17 cellular contexts compared by ENCODE assay signal in the genomic region with DNA sequence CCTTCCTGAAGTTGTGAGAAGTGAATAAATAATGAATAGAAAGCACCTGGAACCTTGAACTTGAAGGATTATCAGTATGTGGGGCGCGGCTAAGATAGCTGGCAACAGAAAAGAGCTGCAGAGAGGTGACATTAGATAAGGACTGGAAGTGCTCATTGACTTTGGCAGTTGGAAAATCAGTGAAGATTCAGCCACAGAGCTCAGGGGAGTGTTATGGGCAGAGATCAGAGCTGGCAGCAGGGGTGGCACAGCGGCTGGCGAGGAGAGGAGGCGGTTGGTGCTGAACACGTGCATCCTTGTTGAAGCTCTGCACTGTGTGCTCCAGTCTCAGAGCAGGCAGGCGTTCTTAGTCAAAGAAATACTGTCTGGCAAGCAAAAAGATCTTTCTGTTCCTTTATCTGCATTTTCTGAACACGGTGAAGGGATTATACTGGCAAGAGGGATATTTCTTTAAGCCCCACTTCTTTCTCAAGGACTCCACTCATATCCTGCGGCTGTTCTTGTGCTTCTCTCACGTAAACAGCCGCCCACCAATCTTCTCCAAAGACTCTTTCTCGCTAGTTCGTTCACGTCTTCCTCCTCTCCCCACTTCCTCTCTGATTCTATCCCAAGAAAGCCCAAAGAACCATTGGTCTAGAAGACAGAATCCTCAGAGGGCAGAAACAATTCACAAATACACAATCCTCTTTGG. TPM values are rescaled to one million over a fixed set of nuclear protein-coding genes. Genes with fewer than 3 reads are reported as not detected.
A peak's percentile ranks its signal among the peaks of the same experiment; 100 is the strongest.
DNase-seq lines count a peak whose midpoint lies in the region; ATAC-seq and TF ChIP-seq lines count a peak whose summit lies in the region.
"Had no signal": no experiment of that assay in that cellular context is flagged by ENCODE, and none has a peak within 500 bp of the region (broad histone marks: within the 10 kb centered on the region; RNA-seq: fewer than 3 reads in every experiment).

No MANE protein-coding gene starts in this region.

- no peaks in the 10 kb centered on the region for H3K9me3 Mint-ChIP-seq in nephron
- H3K9me3 Mint-ChIP-seq in stimulated activated naive B cell treated with anti-CD40 and anti-IgM and Interleukin-4, amounts not matched to agents 10 μg/mL and 1 μg/mL and 100 μg/mL, for 72 hours: no peaks in the 10 kb centered on the region
- H3K9me3 Mint-ChIP-seq: CD14-positive monocyte, HFFc6, memory B cell had no signal

- WGBS in heart right ventricle, 2 donors: 53 to 62% methylated on average over 14 of the region's 14 CpGs
- WGBS in tibial nerve, 2 donors: 66 to 79% methylated on average over 14 of the region's 14 CpGs

- H3K36me3 Mint-ChIP-seq in nephron (ENCODE audit: low read depth): no peaks in the 10 kb centered on the region
- H3K36me3 Mint-ChIP-seq in stimulated activated naive B cell treated with anti-CD40 and anti-IgM and Interleukin-4, amounts not matched to agents 10 μg/mL and 1 μg/mL and 100 μg/mL, for 72 hours: no peaks in the 10 kb centered on the region
- H3K36me3 Mint-ChIP-seq: CD14-positive monocyte, memory B cell had no signal

- intact Hi-C loops in ascending aorta (cut with DNase I) (loop anchor here (5.0 kb wide), 1 partner anchor 42 kb away; no protein-coding TSS in a partner anchor), heart right ventricle (cut with DNase I) (loop anchor here in 2 of 10 donors (5.0 kb wide), 2 partner anchors 38 to 77 kb away; a partner anchor contains a TSS)

- peak in 3 of 8 donors; percentile 11 to 68 (median 48) for ATAC-seq in heart right ventricle
- no peak for ATAC-seq in stimulated activated naive B cell treated with anti-CD40 and anti-IgM and Interleukin-4, amounts not matched to agents 10 μg/mL and 1 μg/mL and 100 μg/mL, for 72 hours (replicated peaks)
- no peak for ATAC-seq in HG03460 (IDR thresholded peaks at IDR 0.05; ENCODE audit: unreplicated experiment)

- peak overlapping the region in 1 of 3 experiments; percentile 0 for H3K4me3 Mint-ChIP-seq in nephron
- H3K4me3 Mint-ChIP-seq in stimulated activated naive B cell treated with anti-CD40 and anti-IgM and Interleukin-4, amounts not matched to agents 10 μg/mL and 1 μg/mL and 100 μg/mL, for 72 hours: no peak overlapping the region
- H3K4me3 Mint-ChIP-seq: CD14-positive monocyte, HFFc6, memory B cell had no signal

- H3K9me3 ChIP-seq in ascending aorta (no peaks in the 10 kb centered on the region), heart right ventricle (no peaks in the 10 kb centered on the region), tibial nerve (no peaks in the 10 kb centered on the region)

- H3K27ac Mint-ChIP-seq in nephron: peak overlapping the region; percentile 76 to 88 (median 77)
- H3K27ac Mint-ChIP-seq in stimulated activated naive B cell treated with anti-CD40 and anti-IgM and Interleukin-4, amounts not matched to agents 10 μg/mL and 1 μg/mL and 100 μg/mL, for 72 hours: no peak overlapping the region
- H3K27ac Mint-ChIP-seq: CD14-positive monocyte, HFFc6, memory B cell had no signal

- H3K36me3 ChIP-seq in ascending aorta (no peaks in the 10 kb centered on the region), heart right ventricle (no peaks in the 10 kb centered on the region), tibial nerve (no peaks in the 10 kb centered on the region)

- H3K27me3 Mint-ChIP-seq in nephron (ENCODE audit: low read depth): no peaks in the 10 kb centered on the region
- peaks cover 0 to 4% of the 10 kb centered on the region in 2 donors for H3K27me3 Mint-ChIP-seq in stimulated activated naive B cell treated with anti-CD40 and anti-IgM and Interleukin-4, amounts not matched to agents 10 μg/mL and 1 μg/mL and 100 μg/mL, for 72 hours
- H3K27me3 Mint-ChIP-seq: memory B cell had no signal

- H3K4me1 Mint-ChIP-seq in nephron: peaks cover 66% of the 10 kb centered on the region
- H3K4me1 Mint-ChIP-seq in stimulated activated naive B cell treated with anti-CD40 and anti-IgM and Interleukin-4, amounts not matched to agents 10 μg/mL and 1 μg/mL and 100 μg/mL, for 72 hours: no peaks in the 10 kb centered on the region
- H3K4me1 Mint-ChIP-seq: CD14-positive monocyte, memory B cell had no signal

- H3K4me1 ChIP-seq in ascending aorta: peaks cover 11 to 42% of the 10 kb centered on the region in 2 donors
- peaks cover 17 to 54% (median 37%) of the 10 kb centered on the region in 9 donors for H3K4me1 ChIP-seq in heart right ventricle
- peaks cover 0 to 40% (median 7%) of the 10 kb centered on the region in 4 donors for H3K4me1 ChIP-seq in tibial nerve

- TF ChIP-seq CTCF in ascending aorta (IDR thresholded peaks at IDR 0.05): no peak
- TF ChIP-seq CTCF in heart right ventricle (IDR thresholded peaks at IDR 0.05): no peak
- TF ChIP-seq CTCF in nephron (IDR thresholded peaks at IDR 0.05; ENCODE audit: unreplicated experiment in 3 of 3): no peak
- no peak for TF ChIP-seq CTCF in tibial nerve (IDR thresholded peaks at IDR 0.05)

- no peak for DNase-seq in ascending aorta (ENCODE audit: low spot score in 2 of 2)
- DNase-seq in heart right ventricle: no peak
- DNase-seq in tibial nerve (ENCODE audit: low spot score in 2 of 2): no peak
- DNase-seq in stimulated activated naive B cell treated with anti-CD40 and anti-IgM and Interleukin-4, amounts not matched to agents 10 μg/mL and 1 μg/mL and 100 μg/mL, for 72 hours: no peak
- no peak for DNase-seq in activated CD4-positive, alpha-beta T cell treated with anti-CD3 and anti-CD28 coated beads, Interleukin-2, amount 50 U/mL, for 48 hours
- no peak for DNase-seq in stimulated activated naive CD4-positive, alpha-beta T cell treated with Interleukin-2 at 50 U/mL for 16 hours (lab: John Stamatoyannopoulos, UW)
- DNase-seq: cortex of kidney, HFFc6, NCI-H1694, NCI-H446 treated with DMSO at 0.1 percent for 48 hours, PC-9, SW 1271 had no signal

- TF ChIP-seq EP300 in tibial nerve (IDR thresholded peaks at IDR 0.05): no peak

- H3K27me3 ChIP-seq in ascending aorta: no peaks in the 10 kb centered on the region
- no peaks in the 10 kb centered on the region for H3K27me3 ChIP-seq in heart right ventricle
- no peaks in the 10 kb centered on the region for H3K27me3 ChIP-seq in tibial nerve

- peak overlapping the region; percentile 27 to 65 for H3K27ac ChIP-seq in ascending aorta
- H3K27ac ChIP-seq in heart right ventricle: peak overlapping the region in 8 of 10 donors; percentile 6 to 68 (median 28)
- H3K27ac ChIP-seq in tibial nerve: peak overlapping the region in 3 of 4 donors; percentile 13 to 46 (median 18)
- H3K27ac ChIP-seq: HL-60, PC-9 had no signal

- TF ChIP-seq POLR2A in tibial nerve (IDR thresholded peaks at IDR 0.05): no peak

- peak overlapping the region; percentile 10 to 52 for H3K4me3 ChIP-seq in ascending aorta
- no peak overlapping the region for H3K4me3 ChIP-seq in heart right ventricle
- no peak overlapping the region for H3K4me3 ChIP-seq in tibial nerve
- H3K4me3 ChIP-seq: PC-9 had no signal

RNA-seq across cellular contexts. Expression of a gene that starts 38.7 kb away (rescaled TPM):
- 93.0 TPM for total RNA-seq in ascending aorta
- 100 to 1,000 TPM in 2 of 10 donors, 10 to 100 TPM in 8; 62.5 to 106 (median 89.5) TPM for total RNA-seq in heart right ventricle
- polyA plus RNA-seq in heart right ventricle: 10 to 100 TPM; 28.0 to 63.2 TPM
- 100 to 1,000 TPM; 208 to 639 (median 443) TPM for total RNA-seq in tibial nerve

RNA-seq across cellular contexts. Expression of a gene that starts 45.8 kb away (rescaled TPM):
- total RNA-seq in ascending aorta (212 TPM), heart right ventricle (10 to 100 TPM; 35.8 to 51.6 (median 43.5) TPM), tibial nerve (10 to 100 TPM; 41.0 to 99.3 (median 62.4) TPM)
- 10 to 100 TPM; 15.9 to 33.2 TPM for polyA plus RNA-seq in heart right ventricle

Comparison
In these comparisons a context has a peak if more than half of its experiments do, and no peak if none do; other contexts are left out.
1. H3K4me3 ChIP-seq: peak in ascending aorta (2 of 2); none in heart right ventricle (0 of 10) and tibial nerve (0 of 4).
2. Peak in every context shown above with its lines, with median percentiles within 50 percentile points of each other: H3K27ac ChIP-seq.